Comparison of ENCODE assay signal across 18 cellular contexts in genomic region chr6:52341861-52342260, GRCh38. TPM values are rescaled to one million over a fixed set of nuclear protein-coding genes. Genes with fewer than 3 reads are reported as not detected.
DNase-seq lines count a peak whose midpoint lies in the region; ATAC-seq and TF ChIP-seq lines count a peak whose summit lies in the region.
"Had no signal": no experiment of that assay in that cellular context is flagged by ENCODE, and none has a peak within 500 bp of the region (broad histone marks: within the 10 kb centered on the region; RNA-seq: fewer than 3 reads in every experiment).

No MANE protein-coding gene starts in this region.

- H3K27me3 Mint-ChIP-seq in T-cell = no peaks in the 10 kb centered on the region

- H3K4me3 ChIP-seq in BLaER1 (no peak overlapping the region), DND-41 (ENCODE audit: low read depth in 1 of 2, low read length in 2 of 2) (no peak overlapping the region), mesendoderm (ENCODE audit: low read length) (no peak overlapping the region)
- H3K4me3 ChIP-seq: Peyer's patch had no signal

- no peaks in the 10 kb centered on the region for H3K79me1 ChIP-seq in mesendoderm (ENCODE audit: low read length)

- no peak overlapping the region for H2AFZ ChIP-seq in DND-41 (ENCODE audit: low read depth, low read length)

- no peak overlapping the region for H3K27ac ChIP-seq in BLaER1
- no peak overlapping the region for H3K27ac ChIP-seq in DND-41 (ENCODE audit: low read length)
- H3K27ac ChIP-seq in mesendoderm (ENCODE audit: low read depth, low read length) = no peak overlapping the region
- H3K27ac ChIP-seq: Peyer's patch had no signal

- H3K9ac ChIP-seq in BLaER1 (no peak overlapping the region), DND-41 (ENCODE audit: low read depth, low read length) (no peak overlapping the region), mesendoderm (ENCODE audit: low read length) (no peak overlapping the region)

- TF ChIP-seq CTCF in DND-41 (IDR thresholded peaks at IDR 0.05; ENCODE audit: borderline replicate concordance, extremely low read depth, low read length, poor library complexity, severe bottlenecking) = no peak

- H3K23ac ChIP-seq in mesendoderm (ENCODE audit: low read length) = no peak overlapping the region

- no peak overlapping the region for H2BK5ac ChIP-seq in mesendoderm (ENCODE audit: low read length)

- H3K4me1 ChIP-seq in BLaER1 = peaks cover 7% of the 10 kb centered on the region
- peaks cover 9% of the 10 kb centered on the region for H3K4me1 ChIP-seq in DND-41 (ENCODE audit: insufficient read depth, low read length)
- no peaks in the 10 kb centered on the region for H3K4me1 ChIP-seq in mesendoderm (ENCODE audit: control insufficient read depth, low read depth, low read length)
- H3K4me1 ChIP-seq: Peyer's patch had no signal

- no peaks in the 10 kb centered on the region for H3K36me3 ChIP-seq in BLaER1
- no peaks in the 10 kb centered on the region for H3K36me3 ChIP-seq in DND-41 (ENCODE audit: insufficient read depth, low read length)
- H3K36me3 ChIP-seq in mesendoderm (ENCODE audit: control insufficient read depth, insufficient read depth, low read length) = no peaks in the 10 kb centered on the region
- H3K36me3 ChIP-seq: Peyer's patch had no signal

- no peak overlapping the region for H3K4me3 Mint-ChIP-seq in T-cell
- H3K4me3 Mint-ChIP-seq: nephron; T-helper 1 cell treated with Interleukin-12 subunit alpha and Interleukin-12 subunit beta and Interleukin-4 antibody, amounts not matched to agents 30 μg/mL and 1 μg/mL, for 36 hours had no signal

- H4K8ac ChIP-seq in mesendoderm (ENCODE audit: low read depth, low read length) = no peak overlapping the region

- H3K27me3 ChIP-seq in BLaER1 (no peaks in the 10 kb centered on the region), DND-41 (ENCODE audit: insufficient read depth, low read length, poor library complexity) (no peaks in the 10 kb centered on the region), mesendoderm (ENCODE audit: insufficient read depth, low read length, poor library complexity) (no peaks in the 10 kb centered on the region)
- H3K27me3 ChIP-seq: Peyer's patch had no signal

- no peak overlapping the region for H2BK15ac ChIP-seq in mesendoderm (replicated peaks; ENCODE audit: low read depth)

- H3K4ac ChIP-seq in mesendoderm (ENCODE audit: low read depth, low read length) = no peak overlapping the region

- peak overlapping the region; percentile 37; the same call in 1 of the 2 replicates for H3K4me2 ChIP-seq in BLaER1
- H3K4me2 ChIP-seq in DND-41 (ENCODE audit: insufficient read depth, low read length) = no peak overlapping the region
- no peak overlapping the region for H3K4me2 ChIP-seq in mesendoderm (ENCODE audit: low read length)

- no peaks in the 10 kb centered on the region for H3K9me3 Mint-ChIP-seq in T-cell
- H3K9me3 Mint-ChIP-seq: nephron; T-helper 1 cell treated with Interleukin-12 subunit alpha and Interleukin-12 subunit beta and Interleukin-4 antibody, amounts not matched to agents 30 μg/mL and 1 μg/mL, for 36 hours had no signal

- no peaks in the 10 kb centered on the region for H3K79me2 ChIP-seq in DND-41 (ENCODE audit: insufficient read depth, low read length)
- H3K79me2 ChIP-seq in mesendoderm (ENCODE audit: control insufficient read depth, insufficient read depth, low read length) = no peaks in the 10 kb centered on the region

- H4K5ac ChIP-seq in mesendoderm (ENCODE audit: low read length) = no peak overlapping the region

- no peaks in the 10 kb centered on the region for H3K36me3 Mint-ChIP-seq in T-cell

- ATAC-seq in DND-41 (ENCODE audit: insufficient read depth, low read depth) (peak; percentile 90), T-cell (replicated peaks in 1 of 4) (peak in 1 of 4 experiments; percentile 43), esophagus mucosa (peak; percentile 25)

- DNase-seq in DND-41 (peak; percentile 58), T-cell (no peak), mesendoderm (no peak), cortex of kidney (lab: John Stamatoyannopoulos, UW) (no peak), RPMI8226 (no peak)
- no peak for DNase-seq in stimulated activated CD4-positive, alpha-beta T cell treated with anti-CD3 and anti-CD28 coated beads, Interleukin-15, amount 100 ng/mL, for 24 hours
- DNase-seq: activated CD4-positive, alpha-beta T cell treated with anti-CD3 and anti-CD28 coated beads for 1 hour; activated T-cell treated with anti-CD3 and anti-CD28 coated beads for 4 hours; caudate nucleus; DMS153; foreskin melanocyte; IMR-90; NCI-H345; Peyer's patch had no signal

- H3K18ac ChIP-seq in mesendoderm (ENCODE audit: low read length) = no peak overlapping the region

- peak overlapping the region; percentile 23 to 70 for H3K27ac Mint-ChIP-seq in T-cell
- H3K27ac Mint-ChIP-seq: nephron; T-helper 1 cell treated with Interleukin-12 subunit alpha and Interleukin-12 subunit beta and Interleukin-4 antibody, amounts not matched to agents 30 μg/mL and 1 μg/mL, for 36 hours had no signal

- H4K20me1 ChIP-seq in BLaER1 (no peaks in the 10 kb centered on the region), DND-41 (ENCODE audit: insufficient read depth, low read length) (no peaks in the 10 kb centered on the region)

- H3K56ac ChIP-seq in mesendoderm (ENCODE audit: low read length) = no peak overlapping the region

- H3K9me3 ChIP-seq in BLaER1 (no peaks in the 10 kb centered on the region), DND-41 (ENCODE audit: insufficient read depth, low read length, severe bottlenecking) (no peaks in the 10 kb centered on the region)
- H3K9me3 ChIP-seq: Peyer's patch had no signal

- POLR2A ChIA-PET in T-cell (lab: Charles Lee) = interaction anchor here in 1 of 2 donors (0.5 kb wide), 1 partner anchor 80 kb away, joined by 3 read pairs; no protein-coding TSS in a partner anchor

- peaks cover 26 to 30% (median 29%) of the 10 kb centered on the region in 3 donors for H3K4me1 Mint-ChIP-seq in T-cell

- no peak overlapping the region for H2AK5ac ChIP-seq in mesendoderm (ENCODE audit: low read length)

- CTCF ChIA-PET in T-cell (lab: Charles Lee) = interaction anchor here in 1 of 2 donors (0.6 kb wide), 1 partner anchor 277 kb away, joined by 3 read pairs; no protein-coding TSS in a partner anchor

- no CpG with 5 or more reads among the region's 2 CpGs for WGBS in mesendoderm (ENCODE audit: extremely low coverage, insufficient coverage, low lambda C conversion rate)

- no peak overlapping the region for H2BK120ac ChIP-seq in mesendoderm (ENCODE audit: low read depth, low read length)

RNA-seq across cellular contexts. Expression of gene PAQR8, which starts 20.1 kb away (rescaled TPM):
- total RNA-seq in T-cell = 10 to 100 TPM; 12.0 to 35.2 (median 30.2) TPM
- total RNA-seq in esophagus mucosa = 3.5 TPM
- 2.7 TPM for polyA plus RNA-seq in mesendoderm (2013, experiment 1 of 2)
- polyA plus RNA-seq in mesendoderm (2013, experiment 2 of 2) = 2.6 TPM

RNA-seq across cellular contexts. Expression of gene MCM3, which starts 57.3 kb away (rescaled TPM):
- 10 to 100 TPM; 22.9 to 52.1 (median 47.5) TPM for total RNA-seq in T-cell
- total RNA-seq in esophagus mucosa = 30.3 TPM
- polyA plus RNA-seq in mesendoderm (2013, experiment 1 of 2) = 166 TPM
- polyA plus RNA-seq in mesendoderm (2013, experiment 2 of 2) = 164 TPM
